Comparison of ENCODE assay signal across 23 cellular contexts in the genomic region with DNA sequence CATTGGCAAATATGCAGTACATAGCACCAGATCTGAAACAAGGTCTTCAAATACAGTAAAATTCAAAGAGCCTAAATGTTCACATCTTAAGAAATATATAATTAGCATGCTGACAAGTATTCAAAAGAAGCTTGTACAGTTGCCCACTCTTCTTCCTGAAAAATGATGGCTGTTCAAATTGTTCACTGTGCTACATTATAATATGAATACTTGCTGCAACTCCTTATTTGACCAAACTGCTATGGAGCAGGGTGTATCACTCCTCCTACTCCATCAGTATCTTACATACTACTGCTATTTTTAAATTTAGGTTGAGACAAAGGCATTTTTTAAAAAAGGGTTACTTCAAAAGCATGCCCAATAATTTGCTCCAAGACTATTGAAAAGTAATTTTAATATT.
"Had no signal": no experiment of that assay in that cellular context is flagged by ENCODE, and none has a peak within 500 bp of the region (broad histone marks: within the 10 kb centered on the region; RNA-seq: fewer than 3 reads in every experiment).

No MANE protein-coding gene starts in this region.

- H3K27ac ChIP-seq: coronary artery, esophagus muscularis mucosa, foreskin keratinocyte, gastroesophageal sphincter, heart left ventricle, hepatocyte, ovary, right lobe of liver, suprapubic skin, transverse colon, vagina had no signal

- H3K36me3 ChIP-seq: ovary, right lobe of liver had no signal

- H3K27me3 Mint-ChIP-seq: stimulated activated naive CD8-positive, alpha-beta T cell treated with anti-CD3 and anti-CD28 coated beads, Interleukin-15, amount 100 ng/mL, for 72 hours had no signal

- H3K4me3 Mint-ChIP-seq: natural killer cell; stimulated activated naive CD8-positive, alpha-beta T cell treated with anti-CD3 and anti-CD28 coated beads, Interleukin-15, amount 100 ng/mL, for 72 hours had no signal

- H3K9me3 ChIP-seq: esophagus muscularis mucosa, gastroesophageal sphincter, heart left ventricle, ovary, right lobe of liver, suprapubic skin, transverse colon, vagina had no signal

- H3K36me3 Mint-ChIP-seq: natural killer cell had no signal

- H3K27me3 ChIP-seq: esophagus muscularis mucosa, foreskin keratinocyte, gastroesophageal sphincter, heart left ventricle, hepatocyte, ovary, right lobe of liver, suprapubic skin, transverse colon, vagina had no signal

- ATAC-seq: foreskin keratinocyte; gastroesophageal sphincter; heart left ventricle; left lobe of liver; natural killer cell; right lobe of liver; stimulated activated naive CD8-positive, alpha-beta T cell treated with anti-CD3 and anti-CD28 coated beads, Interleukin-15, amount 100 ng/mL, for 72 hours had no signal

- H3K4me3 ChIP-seq: coronary artery, esophagus muscularis mucosa, gastroesophageal sphincter, heart left ventricle, hepatocyte, ovary, right lobe of liver, suprapubic skin, transverse colon, vagina had no signal

- DNase-seq: dermis blood vessel endothelial cell; effector memory CD4-positive, alpha-beta T cell; foreskin keratinocyte; heart left ventricle; kidney; natural killer cell; occipital lobe; ovary; right lobe of liver; small intestine; stimulated activated CD4-positive, alpha-beta T cell treated with anti-CD3 and anti-CD28 coated beads, Interleukin-15, amount 100 ng/mL, for 24 hours; stimulated activated CD4-positive, alpha-beta T cell treated with anti-CD3 and anti-CD28 coated beads, Interleukin-4, amount 100 ng/mL, for 1 hour; stimulated activated CD8-positive, alpha-beta memory T cell treated with anti-CD3 and anti-CD28 coated beads, Interleukin-4, amount 100 ng/mL, for 48 hours; stimulated activated naive CD4-positive, alpha-beta T cell; stimulated activated naive CD8-positive, alpha-beta T cell treated with anti-CD3 and anti-CD28 coated beads, Interleukin-15, amount 100 ng/mL, for 72 hours; transverse colon had no signal

- H3K4me1 ChIP-seq: foreskin keratinocyte, right lobe of liver, transverse colon had no signal

- H3K9me3 Mint-ChIP-seq: natural killer cell; stimulated activated naive CD8-positive, alpha-beta T cell treated with anti-CD3 and anti-CD28 coated beads, Interleukin-15, amount 100 ng/mL, for 72 hours had no signal
